9 cellular contexts compared by ENCODE assay signal in genomic region chr22:40050258-40050657, GRCh38. TPM values are rescaled to one million over a fixed set of nuclear protein-coding genes. Genes with fewer than 3 reads are reported as not detected.
DNase-seq lines count a peak whose midpoint lies in the region; ATAC-seq and TF ChIP-seq lines count a peak whose summit lies in the region.
"Had no signal": no experiment of that assay in that cellular context is flagged by ENCODE, and none has a peak within 500 bp of the region (broad histone marks: within the 10 kb centered on the region; RNA-seq: fewer than 3 reads in every experiment).

No MANE protein-coding gene starts in this region.

- TF ChIP-seq EP300 in gastroesophageal sphincter (IDR thresholded peaks at IDR 0.05) = no peak

- WGBS in gastroesophageal sphincter (ENCODE audit: low coverage in 1 of 2), 2 donors = 78 to 84% methylated on average over 2 to 3 of the region's 3 CpGs

- H3K36me3 ChIP-seq in gastroesophageal sphincter = no peaks in the 10 kb centered on the region

- peaks cover 0 to 71% (median 5%) of the 10 kb centered on the region in 3 donors for H3K4me1 ChIP-seq in gastroesophageal sphincter

- TF ChIP-seq POLR2A in gastroesophageal sphincter (IDR thresholded peaks at IDR 0.05) = no peak

- no peaks in the 10 kb centered on the region for H3K27me3 ChIP-seq in gastroesophageal sphincter

- H3K4me1 Mint-ChIP-seq in activated CD8-positive, alpha-beta T cell treated with anti-CD3 and anti-CD28 coated beads, Interleukin-2, amount 10 ng/mL, durations not matched to agents 7 days and 5 days (ENCODE audit: low read depth) = peaks cover 57% of the 10 kb centered on the region

- peak; percentile 73 for DNase-seq in GM10248 (ENCODE audit: extremely low spot score)
- DNase-seq in activated CD8-positive, alpha-beta T cell treated with anti-CD3 and anti-CD28 coated beads, Interleukin-2, amount 10 ng/mL, durations not matched to agents 7 days and 5 days = no peak
- DNase-seq in NCI-H1694 (lab: John Stamatoyannopoulos, UW) = no peak
- no peak for DNase-seq in superior temporal gyrus (ENCODE audit: extremely low spot score)
- DNase-seq in NCI-H1105 treated with DMSO at 0.1 percent for 48 hours (lab: John Stamatoyannopoulos, UW) = no peak
- DNase-seq: activated T-cell treated with anti-CD3 and anti-CD28 coated beads, Interleukin-2, amount 50 U/mL, for 1 hour had no signal

- CTCF ChIA-PET in GM10248 (lab: Yijun Ruan, JAX) = interaction anchor here (1.0 to 1.3 kb wide), 2 partner anchors 38 to 516 kb away, joined by 3 read pairs; no protein-coding TSS in a partner anchor
- CTCF ChIA-PET in activated CD8-positive, alpha-beta T cell treated with anti-CD3 and anti-CD28 coated beads, Interleukin-2, amount 10 ng/mL, durations not matched to agents 7 days and 5 days (lab: Charles Lee) = interaction anchor here (0.9 kb wide), 1 partner anchor 129 kb away, joined by 3 read pairs; no protein-coding TSS in a partner anchor

- no peak overlapping the region for H3K4me3 ChIP-seq in gastroesophageal sphincter

- no peaks in the 10 kb centered on the region for H3K27me3 Mint-ChIP-seq in activated CD8-positive, alpha-beta T cell treated with anti-CD3 and anti-CD28 coated beads, Interleukin-2, amount 10 ng/mL, durations not matched to agents 7 days and 5 days (ENCODE audit: low read depth)

- POLR2A ChIA-PET in GM10248 (lab: Yijun Ruan, JAX) = interaction anchor here (0.7 kb wide), 1 partner anchor 15 kb away, joined by 3 read pairs; no protein-coding TSS in a partner anchor
- POLR2A ChIA-PET in activated CD8-positive, alpha-beta T cell treated with anti-CD3 and anti-CD28 coated beads, Interleukin-2, amount 10 ng/mL, durations not matched to agents 7 days and 5 days (lab: Charles Lee) = interaction anchor here (1.0 kb wide), 1 partner anchor 530 kb away, joined by 3 read pairs; the partner anchor contains the start of gene ATF4

- ATAC-seq in GM19395 (IDR thresholded peaks at IDR 0.05; ENCODE audit: unreplicated experiment) (peak; percentile 83), HG03175 (IDR thresholded peaks at IDR 0.05; ENCODE audit: unreplicated experiment) (peak; percentile 81), gastroesophageal sphincter (no peak)
- no peak for ATAC-seq in activated CD8-positive, alpha-beta T cell treated with anti-CD3 and anti-CD28 coated beads, Interleukin-2, amount 10 ng/mL, durations not matched to agents 7 days and 5 days

- no peaks in the 10 kb centered on the region for H3K9me3 ChIP-seq in gastroesophageal sphincter

- H3K27ac ChIP-seq in gastroesophageal sphincter = no peak overlapping the region

- TF ChIP-seq CTCF in GM10248 (IDR thresholded peaks at IDR 0.05; ENCODE audit: control extremely low read depth, extremely low read depth, low read depth, missing control alignments) (no peak), gastroesophageal sphincter (IDR thresholded peaks at IDR 0.05) (no peak)

- H3K36me3 Mint-ChIP-seq in activated CD8-positive, alpha-beta T cell treated with anti-CD3 and anti-CD28 coated beads, Interleukin-2, amount 10 ng/mL, durations not matched to agents 7 days and 5 days (ENCODE audit: low read depth) = peaks cover 7% of the 10 kb centered on the region

- H3K4me3 Mint-ChIP-seq in activated CD8-positive, alpha-beta T cell treated with anti-CD3 and anti-CD28 coated beads, Interleukin-2, amount 10 ng/mL, durations not matched to agents 7 days and 5 days = peak overlapping the region; percentile 12

- H3K27ac Mint-ChIP-seq in activated CD8-positive, alpha-beta T cell treated with anti-CD3 and anti-CD28 coated beads, Interleukin-2, amount 10 ng/mL, durations not matched to agents 7 days and 5 days = peak overlapping the region; percentile 76

- no peaks in the 10 kb centered on the region for H3K9me3 Mint-ChIP-seq in activated CD8-positive, alpha-beta T cell treated with anti-CD3 and anti-CD28 coated beads, Interleukin-2, amount 10 ng/mL, durations not matched to agents 7 days and 5 days (ENCODE audit: insufficient read depth)

RNA-seq across cellular contexts. Expression of gene FAM83F, which starts 55.5 kb away (rescaled TPM):
- under 1 TPM; 0.03 to 0.11 TPM for total RNA-seq in activated CD8-positive, alpha-beta T cell treated with anti-CD3 and anti-CD28 coated beads, Interleukin-2, amount 10 ng/mL, durations not matched to agents 7 days and 5 days
- 1 to 10 TPM in 2 of 4 donors, under 1 TPM in 2; 0.46 to 4.2 (median 0.81) TPM for total RNA-seq in gastroesophageal sphincter

Comparison
In these comparisons a context has a peak if more than half of its experiments do, and no peak if none do; other contexts are left out.
1. ATAC-seq: peak in GM19395 (single experiment) and HG03175 (single experiment); none in activated CD8-positive, alpha-beta T cell treated with anti-CD3 and anti-CD28 coated beads, Interleukin-2, amount 10 ng/mL, durations not matched to agents 7 days and 5 days (single experiment) and gastroesophageal sphincter (single experiment).